In genomic region chr2:176150338-176151198, GRCh38 we compare ENCODE assay signal across 19 cellular contexts. TPM values are rescaled to one million over a fixed set of nuclear protein-coding genes. Genes with fewer than 3 reads are reported as not detected.
"Had no signal": no experiment of that assay in that cellular context is flagged by ENCODE, and none has a peak within 500 bp of the region (broad histone marks: within the 10 kb centered on the region; RNA-seq: fewer than 3 reads in every experiment).

No MANE protein-coding gene starts in this region.

- H3K36me3 ChIP-seq: pancreas, upper lobe of left lung had no signal

- H3K9me3 ChIP-seq: adrenal gland, pancreas, suprapubic skin, upper lobe of left lung had no signal

- H3K4me1 ChIP-seq: pancreas had no signal

- H3K36me3 Mint-ChIP-seq: activated CD8-positive, alpha-beta memory T cell treated with anti-CD3 and anti-CD28 coated beads, Interleukin-2, amount 10 ng/mL, durations not matched to agents 7 days and 5 days; natural killer cell treated with Interleukin-12 subunit alpha and Interleukin-12 subunit beta and Interleukin-15 and Interleukin-18, amount 100 ng/mL, for 72 hours had no signal

- H3K4me3 Mint-ChIP-seq: activated CD8-positive, alpha-beta memory T cell treated with anti-CD3 and anti-CD28 coated beads, Interleukin-2, amount 10 ng/mL, durations not matched to agents 7 days and 5 days; activated naive CD4-positive, alpha-beta T cell treated with anti-CD3 and anti-CD28 coated beads for 36 hours; natural killer cell treated with Interleukin-12 subunit alpha and Interleukin-12 subunit beta and Interleukin-15 and Interleukin-18, amount 100 ng/mL, for 72 hours; T-helper 2 cell treated with Interferon-gamma antibody and Interleukin-4, amounts not matched to agents 5 μg/mL and 100 μg/mL, for 36 hours had no signal

- H3K27me3 ChIP-seq: adrenal gland had no signal

- H3K27ac Mint-ChIP-seq: activated CD8-positive, alpha-beta memory T cell treated with anti-CD3 and anti-CD28 coated beads, Interleukin-2, amount 10 ng/mL, durations not matched to agents 7 days and 5 days; activated naive CD4-positive, alpha-beta T cell treated with anti-CD3 and anti-CD28 coated beads for 36 hours; natural killer cell treated with Interleukin-12 subunit alpha and Interleukin-12 subunit beta and Interleukin-15 and Interleukin-18, amount 100 ng/mL, for 72 hours; T-helper 2 cell treated with Interferon-gamma antibody and Interleukin-4, amounts not matched to agents 5 μg/mL and 100 μg/mL, for 36 hours had no signal

- DNase-seq: activated CD4-positive, alpha-beta T cell treated with anti-CD3 and anti-CD28 coated beads, Interleukin-2, amount 50 U/mL, for 48 hours; activated CD4-positive, CD25-positive, alpha-beta regulatory T cell treated with anti-CD3 and anti-CD28 coated beads, Interleukin-2, amount 50 U/mL, for 72 hours; activated CD8-positive, alpha-beta memory T cell treated with anti-CD3 and anti-CD28 coated beads, Interleukin-2, amount 10 ng/mL, durations not matched to agents 7 days and 5 days; activated naive CD4-positive, alpha-beta T cell treated with anti-CD3 and anti-CD28 coated beads for 36 hours; central memory CD4-positive, alpha-beta T cell; cortex of kidney; effector memory CD4-positive, alpha-beta T cell; erythroblast; hippocampal formation; mammary epithelial cell; pancreas; stimulated activated naive CD4-positive, alpha-beta T cell treated with Interleukin-2 at 50 U/mL for 16 hours; upper lobe of left lung had no signal

- ATAC-seq: activated CD8-positive, alpha-beta memory T cell treated with anti-CD3 and anti-CD28 coated beads, Interleukin-2, amount 10 ng/mL, durations not matched to agents 7 days and 5 days; left colon; natural killer cell treated with Interleukin-12 subunit alpha and Interleukin-12 subunit beta and Interleukin-15 and Interleukin-18, amount 100 ng/mL, for 72 hours; pancreas had no signal

- H3K27ac ChIP-seq: adrenal gland, pancreas, suprapubic skin, upper lobe of left lung had no signal

- H3K9me3 Mint-ChIP-seq: activated naive CD4-positive, alpha-beta T cell treated with anti-CD3 and anti-CD28 coated beads for 36 hours; natural killer cell treated with Interleukin-12 subunit alpha and Interleukin-12 subunit beta and Interleukin-15 and Interleukin-18, amount 100 ng/mL, for 72 hours; T-helper 2 cell treated with Interferon-gamma antibody and Interleukin-4, amounts not matched to agents 5 μg/mL and 100 μg/mL, for 36 hours had no signal

- H3K4me1 Mint-ChIP-seq: activated CD8-positive, alpha-beta memory T cell treated with anti-CD3 and anti-CD28 coated beads, Interleukin-2, amount 10 ng/mL, durations not matched to agents 7 days and 5 days had no signal

- H3K4me3 ChIP-seq: adrenal gland, pancreas had no signal

RNA-seq across cellular contexts. Expression of gene HOXD4, which starts 0.8 kb away (rescaled TPM):
- total RNA-seq: activated CD8-positive, alpha-beta memory T cell treated with anti-CD3 and anti-CD28 coated beads, Interleukin-2, amount 10 ng/mL, durations not matched to agents 7 days and 5 days; activated naive CD4-positive, alpha-beta T cell treated with anti-CD3 and anti-CD28 coated beads for 36 hours; mammary epithelial cell; natural killer cell treated with Interleukin-12 subunit alpha and Interleukin-12 subunit beta and Interleukin-15 and Interleukin-18, amount 100 ng/mL, for 72 hours had no signal
- polyA plus RNA-seq: mammary epithelial cell had no signal

RNA-seq across cellular contexts. Expression of gene HOXD3, which starts 6.5 kb away (rescaled TPM):
- total RNA-seq: activated CD8-positive, alpha-beta memory T cell treated with anti-CD3 and anti-CD28 coated beads, Interleukin-2, amount 10 ng/mL, durations not matched to agents 7 days and 5 days; activated naive CD4-positive, alpha-beta T cell treated with anti-CD3 and anti-CD28 coated beads for 36 hours; mammary epithelial cell; natural killer cell treated with Interleukin-12 subunit alpha and Interleukin-12 subunit beta and Interleukin-15 and Interleukin-18, amount 100 ng/mL, for 72 hours had no signal
- polyA plus RNA-seq: mammary epithelial cell had no signal

RNA-seq across cellular contexts. Expression of gene HOXD8, which starts 21.1 kb away (rescaled TPM):
- total RNA-seq: activated CD8-positive, alpha-beta memory T cell treated with anti-CD3 and anti-CD28 coated beads, Interleukin-2, amount 10 ng/mL, durations not matched to agents 7 days and 5 days; activated naive CD4-positive, alpha-beta T cell treated with anti-CD3 and anti-CD28 coated beads for 36 hours; natural killer cell treated with Interleukin-12 subunit alpha and Interleukin-12 subunit beta and Interleukin-15 and Interleukin-18, amount 100 ng/mL, for 72 hours had no signal
- polyA plus RNA-seq: mammary epithelial cell had no signal

RNA-seq across cellular contexts. Expression of gene HOXD9, which starts 28.0 kb away (rescaled TPM):
- total RNA-seq: activated CD8-positive, alpha-beta memory T cell treated with anti-CD3 and anti-CD28 coated beads, Interleukin-2, amount 10 ng/mL, durations not matched to agents 7 days and 5 days; activated naive CD4-positive, alpha-beta T cell treated with anti-CD3 and anti-CD28 coated beads for 36 hours; mammary epithelial cell; natural killer cell treated with Interleukin-12 subunit alpha and Interleukin-12 subunit beta and Interleukin-15 and Interleukin-18, amount 100 ng/mL, for 72 hours had no signal
- polyA plus RNA-seq: mammary epithelial cell had no signal

RNA-seq across cellular contexts. Expression of gene HOXD10, which starts 34.0 kb away (rescaled TPM):
- total RNA-seq: activated CD8-positive, alpha-beta memory T cell treated with anti-CD3 and anti-CD28 coated beads, Interleukin-2, amount 10 ng/mL, durations not matched to agents 7 days and 5 days; activated naive CD4-positive, alpha-beta T cell treated with anti-CD3 and anti-CD28 coated beads for 36 hours; mammary epithelial cell; mucosa of gallbladder; natural killer cell treated with Interleukin-12 subunit alpha and Interleukin-12 subunit beta and Interleukin-15 and Interleukin-18, amount 100 ng/mL, for 72 hours; pancreas had no signal
- polyA plus RNA-seq: mammary epithelial cell, pancreas had no signal
